ENCODE assay signal across 6 cellular contexts in the genomic region with DNA sequence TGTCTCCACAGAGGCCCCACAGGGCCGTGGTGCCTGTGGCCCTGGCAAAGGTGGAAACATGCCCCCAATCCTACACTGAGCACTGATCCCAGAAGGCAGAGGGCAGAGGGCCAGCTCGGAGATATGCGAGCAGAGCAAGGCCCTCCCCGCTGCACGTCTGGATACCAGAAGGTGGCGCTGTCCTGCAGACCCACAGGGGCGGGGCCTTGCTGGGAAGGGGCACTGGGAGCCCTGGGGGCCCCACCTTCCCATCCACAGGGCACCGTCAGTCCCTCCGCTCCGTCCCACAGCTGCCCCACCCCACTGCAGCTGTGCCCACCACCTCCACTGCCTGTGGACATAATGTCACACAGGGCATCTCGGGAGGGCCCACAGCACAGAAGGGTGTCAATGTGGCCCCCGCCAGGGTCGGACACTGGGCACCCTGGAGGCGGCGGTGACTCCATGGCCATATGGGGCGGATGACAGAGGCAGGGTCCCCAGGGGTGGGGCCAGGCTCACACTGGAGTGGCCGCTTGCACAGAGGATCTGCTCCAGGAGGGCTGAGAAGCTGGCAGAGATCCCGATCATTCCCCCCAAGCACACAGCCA. TPM values are rescaled to one million over a fixed set of nuclear protein-coding genes. Genes with fewer than 3 reads are reported as not detected.
DNase-seq lines count a peak whose midpoint lies in the region; ATAC-seq, FAIRE-seq and TF ChIP-seq lines count a peak whose summit lies in the region.

No MANE protein-coding gene starts in this region.

- no TSS peak for BruUV-seq in HepG2 (replicated peaks; lab: Mats Ljungman, UMichigan)

- intact Hi-C loops in adrenal gland (cut with DNase I) (no loop called here), HepG2 (cut with micrococcal nuclease; ENCODE audit: unreplicated experiment) (no loop called here)

- no peaks in the 10 kb centered on the region for H3K79me2 ChIP-seq in HepG2 (ENCODE audit: insufficient read depth, low read length)

- POLR2A ChIA-PET in HepG2 (lab: Yijun Ruan, JAX): interaction anchor here (1.2 to 1.6 kb wide), 2 partner anchors 10 to 16 kb away, joined by 4 to 9 read pairs; a partner anchor contains a TSS

- peak overlapping the region; percentile 82 for H3K4me2 ChIP-seq in HepG2 (ENCODE audit: low read depth, low read length)

- H3K27ac ChIP-seq in adrenal gland (peak overlapping the region in 1 of 5 donors; percentile 2), HepG2 (ENCODE audit: extremely low read length, insufficient read depth, low read length) (no peak overlapping the region)

- CTCF ChIA-PET in HepG2 (lab: Yijun Ruan, JAX; ENCODE audit: low intra/inter-chr PET ratio, low total read pairs): interaction anchor here (1.6 kb wide), 1 partner anchor 17 kb away, joined by 7 read pairs; no protein-coding TSS in a partner anchor

- no peak overlapping the region for H3K4me3 ChIP-seq in adrenal gland
- H3K4me3 ChIP-seq in HepG2 (replicated peaks in 1 of 3; ENCODE audit: insufficient read depth in 1 of 3, low read depth in 2 of 3, low read length in 3 of 3): peak overlapping the region in 1 of 3 experiments; percentile 66; a peak in 1 of 6 replicates

- TF ChIP-seq POLR2A in adrenal gland (IDR thresholded peaks at IDR 0.05) (no peak), HepG2 (IDR thresholded peaks at IDR 0.05; ENCODE audit: insufficient read depth in 1 of 2, low read depth in 2 of 2, low read length in 2 of 2) (peak in 1 of 2 experiments; percentile 17; a peak in 1 of 4 replicates)

- WGBS in adrenal gland, 4 donors: 30 to 61% (median 41%) methylated on average over 3 to 18 of the region's 18 CpGs
- no CpG with 5 or more reads among the region's 18 CpGs for WGBS in HepG2 (ENCODE audit: low lambda C conversion rate)

- in situ Hi-C loops in HepG2 (cut with HindIII; ENCODE audit: extremely low pct_ligation_motif_present, low pct_unique_long_range_greater_than_20kb): no loop called here

- no peak overlapping the region for H2AFZ ChIP-seq in HepG2 (ENCODE audit: low read length)

- TF ChIP-seq CTCF in LNCAP (IDR thresholded peaks at IDR 0.05) (peak; percentile 72), adrenal gland (IDR thresholded peaks at IDR 0.05) (peak; percentile 72 to 84 (median 76)), HepG2 (CRISPR knock-in tag; IDR thresholded peaks at IDR 0.05) (peak; percentile 99)

- H4K20me1 ChIP-seq in HepG2 (ENCODE audit: insufficient read depth, low read length): no peaks in the 10 kb centered on the region

- TF ChIP-seq RAD21 in HepG2 (CRISPR knock-in tag; IDR thresholded peaks at IDR 0.05): peak; percentile 56

- ATAC-seq in HepG2 (peak; percentile 57), HG02798 (IDR thresholded peaks at IDR 0.05; ENCODE audit: poor library complexity, unreplicated experiment) (no peak)

- FAIRE-seq in HepG2 (lab: Jason Lieb, UNC): peak; percentile 32

- H3K9ac ChIP-seq in HepG2 (ENCODE audit: insufficient read depth, low read depth, low read length): peak overlapping the region; percentile 7; the same call in 1 of the 2 replicates

- DNase-seq in CD1c-positive myeloid dendritic cell (ENCODE audit: extremely low spot score): peak; percentile 68
- peak; percentile 81 to 91 (median 87) for DNase-seq in adrenal gland
- peak; percentile 63 for DNase-seq in HepG2 (ENCODE audit: low spot score)
- no peak for DNase-seq in NCI-H1417 (lab: John Stamatoyannopoulos, UW)

- H3K36me3 ChIP-seq in adrenal gland (replicated peaks in 1 of 2) (no peaks in the 10 kb centered on the region), HepG2 (replicated peaks in 1 of 2; ENCODE audit: control insufficient read depth in 1 of 2, insufficient read depth in 2 of 2, low read length in 2 of 2) (no peaks in the 10 kb centered on the region)

- TF ChIP-seq EP300 in HepG2 (IDR thresholded peaks at IDR 0.05; ENCODE audit: low read depth in 2 of 2, low read length in 2 of 2) (no peak), HepG2 (CRISPR knock-in tag; IDR thresholded peaks at IDR 0.05; ENCODE audit: borderline replicate concordance) (no peak)

- H3K27me3 ChIP-seq in adrenal gland (no peaks in the 10 kb centered on the region), HepG2 (ENCODE audit: control insufficient read depth in 1 of 2, insufficient read depth in 2 of 2, low read length in 2 of 2) (0 out of 5 replicates have a peak, but pooled peaks cover 0 to 1% of the 10 kb centered on the region in 2 experiments)

- H3K4me1 ChIP-seq in adrenal gland (replicated peaks in 1 of 2): peaks cover 30 to 47% of the 10 kb centered on the region in 2 donors
- H3K4me1 ChIP-seq in HepG2 (ENCODE audit: insufficient read depth, low read length): peaks cover 84% of the 10 kb centered on the region

- H3K9me3 ChIP-seq in adrenal gland (replicated peaks in 1 of 3) (no peaks in the 10 kb centered on the region), HepG2 (ENCODE audit: low read length) (no peaks in the 10 kb centered on the region)

RNA-seq across cellular contexts. Expression of a gene that starts 4.9 kb away (rescaled TPM):
- total RNA-seq in adrenal gland (10 to 100 TPM in 3 of 8 donors, 1 to 10 TPM in 5; 2.4 to 15.0 (median 7.3) TPM), HepG2 (2016; rRNA removed; fragmentation: Illumina TruSeq; extraction: Trizol) (0.07 TPM in 1 of 2 replicates, not detected in the other)
- polyA plus RNA-seq in adrenal gland (10 to 100 TPM in 2 of 3 donors, 1 to 10 TPM in 1; 1.4 to 24.5 (median 11.1) TPM), HepG2 (2011; rRNA removed) (0.17 and 0.22 TPM in 2 replicates)
- total RNA-seq in HepG2 (2016; cell fraction: cytosol; rRNA removed; fragmentation: Illumina TruSeq; extraction: Trizol; ENCODE audit: low read depth): not detected in 2 replicates
- 0.09 TPM in 1 of 2 replicates, not detected in the other for total RNA-seq in HepG2 (2016; cell fraction: insoluble cytoplasmic fraction; rRNA removed; fragmentation: Illumina TruSeq; extraction: Trizol)
- total RNA-seq in HepG2 (2016; cell fraction: membrane; rRNA removed; fragmentation: Illumina TruSeq; extraction: Trizol): not detected in 2 replicates
- total RNA-seq in HepG2 (2016; cell fraction: nucleus; rRNA removed; fragmentation: Illumina TruSeq; extraction: Trizol): 0.62 TPM in 1 of 2 replicates, not detected in the other
- 0.10 and 0.16 TPM in 2 replicates for polyA plus RNA-seq in HepG2 (2011; cell fraction: cytosol; rRNA removed)
- polyA plus RNA-seq in HepG2 (2011; cell fraction: nucleus; rRNA removed): 1.9 and 2.5 TPM in 2 replicates
- polyA plus RNA-seq in HepG2 (2012): 0.21 and 0.29 TPM in 2 replicates
- 0.07 TPM in 1 of 2 replicates, not detected in the other for polyA plus RNA-seq in HepG2 (2016; cell fraction: cytosol; fragmentation: Illumina TruSeq; extraction: Trizol; ENCODE audit: low read depth)
- not detected in 2 replicates for polyA plus RNA-seq in HepG2 (2016; cell fraction: insoluble cytoplasmic fraction; fragmentation: Illumina TruSeq; extraction: Trizol; ENCODE audit: low read depth)
- not detected in 2 replicates for polyA plus RNA-seq in HepG2 (2016; cell fraction: membrane; fragmentation: Illumina TruSeq; extraction: Trizol; ENCODE audit: low read depth)
- 0.53 TPM in 1 of 2 replicates, not detected in the other for polyA plus RNA-seq in HepG2 (2016; cell fraction: nucleus; fragmentation: Illumina TruSeq; extraction: Trizol; ENCODE audit: insufficient read depth, low read depth)
- 0.12 TPM in 1 of 2 replicates, not detected in the other for polyA minus RNA-seq in HepG2 (2011; rRNA and poly(A)+ RNA removed; ENCODE audit: low replicate concordance)
- polyA minus RNA-seq in HepG2 (2011; cell fraction: cytosol; rRNA and poly(A)+ RNA removed): not detected in 2 replicates
- 0.25 and 0.26 TPM in 2 replicates for polyA minus RNA-seq in HepG2 (2011; cell fraction: nucleus; rRNA and poly(A)+ RNA removed)

RNA-seq across cellular contexts. Expression of a gene that starts 9.7 kb away (rescaled TPM):
- 10 to 100 TPM in 7 of 8 donors, 1 to 10 TPM in 1; 5.9 to 31.7 (median 18.7) TPM for total RNA-seq in adrenal gland
- polyA plus RNA-seq in adrenal gland: 10 to 100 TPM; 13.3 to 77.6 (median 64.4) TPM
- 11.0 and 16.0 TPM in 2 replicates for total RNA-seq in HepG2 (2016; rRNA removed; fragmentation: Illumina TruSeq; extraction: Trizol)
- 6.7 and 8.0 TPM in 2 replicates for total RNA-seq in HepG2 (2016; cell fraction: cytosol; rRNA removed; fragmentation: Illumina TruSeq; extraction: Trizol; ENCODE audit: low read depth)
- total RNA-seq in HepG2 (2016; cell fraction: insoluble cytoplasmic fraction; rRNA removed; fragmentation: Illumina TruSeq; extraction: Trizol): 10.1 and 16.2 TPM in 2 replicates
- 7.6 and 8.2 TPM in 2 replicates for total RNA-seq in HepG2 (2016; cell fraction: membrane; rRNA removed; fragmentation: Illumina TruSeq; extraction: Trizol)
- 15.9 and 16.6 TPM in 2 replicates for total RNA-seq in HepG2 (2016; cell fraction: nucleus; rRNA removed; fragmentation: Illumina TruSeq; extraction: Trizol)
- 6.5 and 11.5 TPM in 2 replicates for polyA plus RNA-seq in HepG2 (2011; rRNA removed)
- 4.1 and 4.4 TPM in 2 replicates for polyA plus RNA-seq in HepG2 (2011; cell fraction: cytosol; rRNA removed)
- polyA plus RNA-seq in HepG2 (2011; cell fraction: nucleus; rRNA removed): 40.0 and 46.9 TPM in 2 replicates
- 7.4 and 8.9 TPM in 2 replicates for polyA plus RNA-seq in HepG2 (2012)
- 4.4 and 5.5 TPM in 2 replicates for polyA plus RNA-seq in HepG2 (2016; cell fraction: cytosol; fragmentation: Illumina TruSeq; extraction: Trizol; ENCODE audit: low read depth)
- polyA plus RNA-seq in HepG2 (2016; cell fraction: insoluble cytoplasmic fraction; fragmentation: Illumina TruSeq; extraction: Trizol; ENCODE audit: low read depth): 8.5 and 12.2 TPM in 2 replicates
- 4.9 and 6.3 TPM in 2 replicates for polyA plus RNA-seq in HepG2 (2016; cell fraction: membrane; fragmentation: Illumina TruSeq; extraction: Trizol; ENCODE audit: low read depth)
- polyA plus RNA-seq in HepG2 (2016; cell fraction: nucleus; fragmentation: Illumina TruSeq; extraction: Trizol; ENCODE audit: insufficient read depth, low read depth): 33.7 and 41.8 TPM in 2 replicates
- 3.4 and 4.4 TPM in 2 replicates for polyA minus RNA-seq in HepG2 (2011; rRNA and poly(A)+ RNA removed; ENCODE audit: low replicate concordance)
- 1.4 TPM in 1 of 2 replicates, not detected in the other for polyA minus RNA-seq in HepG2 (2011; cell fraction: cytosol; rRNA and poly(A)+ RNA removed)
- 11.8 and 15.5 TPM in 2 replicates for polyA minus RNA-seq in HepG2 (2011; cell fraction: nucleus; rRNA and poly(A)+ RNA removed)

RNA-seq across cellular contexts. Expression of a gene that starts 10.0 kb away (rescaled TPM):
- total RNA-seq in adrenal gland (100 to 1,000 TPM in 6 of 8 donors, 10 to 100 TPM in 2; 43.4 to 375 (median 296) TPM), HepG2 (2016; rRNA removed; fragmentation: Illumina TruSeq; extraction: Trizol) (753 and 1,048 TPM in 2 replicates)
- polyA plus RNA-seq in adrenal gland (1,000 to 10,000 TPM in 1 of 3 donors, 100 to 1,000 TPM in 2; 501 to 1,353 (median 885) TPM), HepG2 (2011; rRNA removed) (301 and 305 TPM in 2 replicates)
- total RNA-seq in HepG2 (2016; cell fraction: cytosol; rRNA removed; fragmentation: Illumina TruSeq; extraction: Trizol; ENCODE audit: low read depth): 458 and 593 TPM in 2 replicates
- total RNA-seq in HepG2 (2016; cell fraction: insoluble cytoplasmic fraction; rRNA removed; fragmentation: Illumina TruSeq; extraction: Trizol): 792 and 1,109 TPM in 2 replicates
- total RNA-seq in HepG2 (2016; cell fraction: membrane; rRNA removed; fragmentation: Illumina TruSeq; extraction: Trizol): 613 and 660 TPM in 2 replicates
- 219 and 249 TPM in 2 replicates for total RNA-seq in HepG2 (2016; cell fraction: nucleus; rRNA removed; fragmentation: Illumina TruSeq; extraction: Trizol)
- 507 and 666 TPM in 2 replicates for polyA plus RNA-seq in HepG2 (2011; cell fraction: cytosol; rRNA removed)
- 133 and 152 TPM in 2 replicates for polyA plus RNA-seq in HepG2 (2011; cell fraction: nucleus; rRNA removed)
- polyA plus RNA-seq in HepG2 (2012): 451 and 767 TPM in 2 replicates
- polyA plus RNA-seq in HepG2 (2016; cell fraction: cytosol; fragmentation: Illumina TruSeq; extraction: Trizol; ENCODE audit: low read depth): 482 and 603 TPM in 2 replicates
- polyA plus RNA-seq in HepG2 (2016; cell fraction: insoluble cytoplasmic fraction; fragmentation: Illumina TruSeq; extraction: Trizol; ENCODE audit: low read depth): 926 and 995 TPM in 2 replicates
- polyA plus RNA-seq in HepG2 (2016; cell fraction: membrane; fragmentation: Illumina TruSeq; extraction: Trizol; ENCODE audit: low read depth): 496 and 594 TPM in 2 replicates
- 426 and 431 TPM in 2 replicates for polyA plus RNA-seq in HepG2 (2016; cell fraction: nucleus; fragmentation: Illumina TruSeq; extraction: Trizol; ENCODE audit: insufficient read depth, low read depth)
- 68.8 and 71.4 TPM in 2 replicates for polyA minus RNA-seq in HepG2 (2011; rRNA and poly(A)+ RNA removed; ENCODE audit: low replicate concordance)
- polyA minus RNA-seq in HepG2 (2011; cell fraction: cytosol; rRNA and poly(A)+ RNA removed): 62.0 and 63.6 TPM in 2 replicates
- polyA minus RNA-seq in HepG2 (2011; cell fraction: nucleus; rRNA and poly(A)+ RNA removed): 23.6 and 38.7 TPM in 2 replicates

RNA-seq across cellular contexts. Expression of a gene that starts 21.6 kb away (rescaled TPM):
- total RNA-seq in adrenal gland (100 to 1,000 TPM in 2 of 8 donors, 10 to 100 TPM in 6; 49.4 to 145 (median 70.7) TPM), HepG2 (2016; rRNA removed; fragmentation: Illumina TruSeq; extraction: Trizol) (24.2 and 28.6 TPM in 2 replicates)
- polyA plus RNA-seq in adrenal gland (100 to 1,000 TPM in 1 of 3 donors, 10 to 100 TPM in 2; 26.4 to 178 (median 99.2) TPM), HepG2 (2011; rRNA removed) (66.2 and 80.8 TPM in 2 replicates)
- 16.2 and 16.7 TPM in 2 replicates for total RNA-seq in HepG2 (2016; cell fraction: cytosol; rRNA removed; fragmentation: Illumina TruSeq; extraction: Trizol; ENCODE audit: low read depth)
- 22.5 and 27.7 TPM in 2 replicates for total RNA-seq in HepG2 (2016; cell fraction: insoluble cytoplasmic fraction; rRNA removed; fragmentation: Illumina TruSeq; extraction: Trizol)
- total RNA-seq in HepG2 (2016; cell fraction: membrane; rRNA removed; fragmentation: Illumina TruSeq; extraction: Trizol): 36.9 and 38.9 TPM in 2 replicates
- 40.6 and 42.6 TPM in 2 replicates for total RNA-seq in HepG2 (2016; cell fraction: nucleus; rRNA removed; fragmentation: Illumina TruSeq; extraction: Trizol)
- 32.3 and 37.9 TPM in 2 replicates for polyA plus RNA-seq in HepG2 (2011; cell fraction: cytosol; rRNA removed)
- polyA plus RNA-seq in HepG2 (2011; cell fraction: nucleus; rRNA removed): 406 and 428 TPM in 2 replicates
- 37.8 and 47.7 TPM in 2 replicates for polyA plus RNA-seq in HepG2 (2012)
- 13.4 and 15.5 TPM in 2 replicates for polyA plus RNA-seq in HepG2 (2016; cell fraction: cytosol; fragmentation: Illumina TruSeq; extraction: Trizol; ENCODE audit: low read depth)
- 20.0 and 26.4 TPM in 2 replicates for polyA plus RNA-seq in HepG2 (2016; cell fraction: insoluble cytoplasmic fraction; fragmentation: Illumina TruSeq; extraction: Trizol; ENCODE audit: low read depth)
- 26.7 and 30.4 TPM in 2 replicates for polyA plus RNA-seq in HepG2 (2016; cell fraction: membrane; fragmentation: Illumina TruSeq; extraction: Trizol; ENCODE audit: low read depth)
- 92.0 and 96.8 TPM in 2 replicates for polyA plus RNA-seq in HepG2 (2016; cell fraction: nucleus; fragmentation: Illumina TruSeq; extraction: Trizol; ENCODE audit: insufficient read depth, low read depth)
- 38.9 and 82.6 TPM in 2 replicates for polyA minus RNA-seq in HepG2 (2011; rRNA and poly(A)+ RNA removed; ENCODE audit: low replicate concordance)
- 18.1 and 23.5 TPM in 2 replicates for polyA minus RNA-seq in HepG2 (2011; cell fraction: cytosol; rRNA and poly(A)+ RNA removed)
- 119 and 121 TPM in 2 replicates for polyA minus RNA-seq in HepG2 (2011; cell fraction: nucleus; rRNA and poly(A)+ RNA removed)

RNA-seq across cellular contexts. Expression of a gene that starts 58.7 kb away (rescaled TPM):
- total RNA-seq in adrenal gland (1 to 10 TPM in 5 of 8 donors, under 1 TPM in 1, not detected in 2; 0.86 to 5.0 (median 2.2) TPM), HepG2 (2016; rRNA removed; fragmentation: Illumina TruSeq; extraction: Trizol) (0.38 TPM in 1 of 2 replicates, not detected in the other)
- polyA plus RNA-seq in adrenal gland (1 to 10 TPM in 1 of 3 donors, under 1 TPM in 2; 0.68 to 1.8 (median 0.71) TPM), HepG2 (2011; rRNA removed) (0.38 and 0.40 TPM in 2 replicates)
- total RNA-seq in HepG2 (2016; cell fraction: cytosol; rRNA removed; fragmentation: Illumina TruSeq; extraction: Trizol; ENCODE audit: low read depth): 0.20 TPM in 1 of 2 replicates, not detected in the other
- total RNA-seq in HepG2 (2016; cell fraction: insoluble cytoplasmic fraction; rRNA removed; fragmentation: Illumina TruSeq; extraction: Trizol): 0.09 TPM in 1 of 2 replicates, not detected in the other
- 0.25 TPM in 1 of 2 replicates, not detected in the other for total RNA-seq in HepG2 (2016; cell fraction: membrane; rRNA removed; fragmentation: Illumina TruSeq; extraction: Trizol)
- total RNA-seq in HepG2 (2016; cell fraction: nucleus; rRNA removed; fragmentation: Illumina TruSeq; extraction: Trizol): not detected in 2 replicates
- 0.43 and 0.62 TPM in 2 replicates for polyA plus RNA-seq in HepG2 (2011; cell fraction: cytosol; rRNA removed)
- polyA plus RNA-seq in HepG2 (2011; cell fraction: nucleus; rRNA removed): 0.33 and 0.45 TPM in 2 replicates
- 0.38 and 0.73 TPM in 2 replicates for polyA plus RNA-seq in HepG2 (2012)
- polyA plus RNA-seq in HepG2 (2016; cell fraction: cytosol; fragmentation: Illumina TruSeq; extraction: Trizol; ENCODE audit: low read depth): not detected in 2 replicates
- polyA plus RNA-seq in HepG2 (2016; cell fraction: insoluble cytoplasmic fraction; fragmentation: Illumina TruSeq; extraction: Trizol; ENCODE audit: low read depth): not detected in 2 replicates
- polyA plus RNA-seq in HepG2 (2016; cell fraction: membrane; fragmentation: Illumina TruSeq; extraction: Trizol; ENCODE audit: low read depth): 0.13 TPM in 1 of 2 replicates, not detected in the other
- polyA plus RNA-seq in HepG2 (2016; cell fraction: nucleus; fragmentation: Illumina TruSeq; extraction: Trizol; ENCODE audit: insufficient read depth, low read depth): not detected in 2 replicates
- 0.32 TPM in 1 of 2 replicates, not detected in the other for polyA minus RNA-seq in HepG2 (2011; rRNA and poly(A)+ RNA removed; ENCODE audit: low replicate concordance)
- polyA minus RNA-seq in HepG2 (2011; cell fraction: cytosol; rRNA and poly(A)+ RNA removed): 0.69 and 1.3 TPM in 2 replicates
- polyA minus RNA-seq in HepG2 (2011; cell fraction: nucleus; rRNA and poly(A)+ RNA removed): 0.37 and 1.3 TPM in 2 replicates

Comparison
In these comparisons a context has a peak if more than half of its experiments do, and no peak if none do; other contexts are left out.
1. DNase-seq: peak in CD1c-positive myeloid dendritic cell (single experiment), adrenal gland (7 of 7) and HepG2 (single experiment); none in NCI-H1417 (0 of 3).
2. Peak in every context shown above with its lines, with median percentiles within 50 percentile points of each other: CTCF ChIP-seq.